ENCODE assay signal across 17 cellular contexts in genomic region chr1:18532390-18533170, GRCh38. TPM values are rescaled to one million over a fixed set of nuclear protein-coding genes. Genes with fewer than 3 reads are reported as not detected.
"Had no signal": no experiment of that assay in that cellular context is flagged by ENCODE, and none has a peak within 500 bp of the region (broad histone marks: within the 10 kb centered on the region; RNA-seq: fewer than 3 reads in every experiment).

No MANE protein-coding gene starts in this region.

- DNase-seq: activated gamma-delta T cell; activated T-cell treated with anti-CD3 and anti-CD28 coated beads, Interleukin-2, amount 50 U/mL, for 48 hours; effector CD4-positive, alpha-beta T cell; foreskin keratinocyte; glutamatergic neuron; hypothalamus; kidney glomerular epithelial cell; retina; stimulated activated CD4-positive, alpha-beta T cell treated with anti-CD3 and anti-CD28 coated beads, Interleukin-2, amount 100 ng/mL, for 48 hours; stimulated activated naive B cell treated with anti-CD40 and anti-IgM and Interleukin-4, amounts not matched to agents 10 μg/mL and 1 μg/mL and 100 μg/mL, for 72 hours; T-helper 1 cell; T1000 had no signal

- H3K9me3 Mint-ChIP-seq: activated naive CD4-positive, alpha-beta T cell treated with anti-CD3 and anti-CD28 coated beads, Interleukin-2, amount 50 U/mL, for 72 hours; mesothelial cell of epicardium; stimulated activated naive B cell treated with anti-CD40 and anti-IgM and Interleukin-4, amounts not matched to agents 10 μg/mL and 1 μg/mL and 100 μg/mL, for 72 hours had no signal

- H3K27ac Mint-ChIP-seq: mesothelial cell of epicardium; stimulated activated naive B cell treated with anti-CD40 and anti-IgM and Interleukin-4, amounts not matched to agents 10 μg/mL and 1 μg/mL and 100 μg/mL, for 72 hours had no signal

- H3K4me1 Mint-ChIP-seq: mesothelial cell of epicardium; stimulated activated naive B cell treated with anti-CD40 and anti-IgM and Interleukin-4, amounts not matched to agents 10 μg/mL and 1 μg/mL and 100 μg/mL, for 72 hours had no signal

- H3K4me3 Mint-ChIP-seq: mesothelial cell of epicardium; stimulated activated naive B cell treated with anti-CD40 and anti-IgM and Interleukin-4, amounts not matched to agents 10 μg/mL and 1 μg/mL and 100 μg/mL, for 72 hours had no signal

- H3K36me3 Mint-ChIP-seq: activated naive CD4-positive, alpha-beta T cell treated with anti-CD3 and anti-CD28 coated beads, Interleukin-2, amount 50 U/mL, for 72 hours; mesothelial cell of epicardium; stimulated activated naive B cell treated with anti-CD40 and anti-IgM and Interleukin-4, amounts not matched to agents 10 μg/mL and 1 μg/mL and 100 μg/mL, for 72 hours had no signal

- ATAC-seq: activated CD4-positive, CD25-positive, alpha-beta regulatory T cell treated with anti-CD3 and anti-CD28 coated beads, Interleukin-2, amount 50 U/mL, for 24 hours; activated naive CD4-positive, alpha-beta T cell treated with anti-CD3 and anti-CD28 coated beads, Interleukin-2, amount 50 U/mL, for 72 hours; foreskin keratinocyte; SK-N-SH treated with all-trans-retinoic acid at 6 μM for 48 hours; stimulated activated naive B cell treated with anti-CD40 and anti-IgM and Interleukin-4, amounts not matched to agents 10 μg/mL and 1 μg/mL and 100 μg/mL, for 72 hours had no signal

RNA-seq across cellular contexts. Expression of gene KLHDC7A, which starts 51.9 kb away (rescaled TPM):
- total RNA-seq: activated naive CD4-positive, alpha-beta T cell treated with anti-CD3 and anti-CD28 coated beads, Interleukin-2, amount 50 U/mL, for 72 hours; cardiac septum; foreskin keratinocyte had no signal
